In the genomic region with DNA sequence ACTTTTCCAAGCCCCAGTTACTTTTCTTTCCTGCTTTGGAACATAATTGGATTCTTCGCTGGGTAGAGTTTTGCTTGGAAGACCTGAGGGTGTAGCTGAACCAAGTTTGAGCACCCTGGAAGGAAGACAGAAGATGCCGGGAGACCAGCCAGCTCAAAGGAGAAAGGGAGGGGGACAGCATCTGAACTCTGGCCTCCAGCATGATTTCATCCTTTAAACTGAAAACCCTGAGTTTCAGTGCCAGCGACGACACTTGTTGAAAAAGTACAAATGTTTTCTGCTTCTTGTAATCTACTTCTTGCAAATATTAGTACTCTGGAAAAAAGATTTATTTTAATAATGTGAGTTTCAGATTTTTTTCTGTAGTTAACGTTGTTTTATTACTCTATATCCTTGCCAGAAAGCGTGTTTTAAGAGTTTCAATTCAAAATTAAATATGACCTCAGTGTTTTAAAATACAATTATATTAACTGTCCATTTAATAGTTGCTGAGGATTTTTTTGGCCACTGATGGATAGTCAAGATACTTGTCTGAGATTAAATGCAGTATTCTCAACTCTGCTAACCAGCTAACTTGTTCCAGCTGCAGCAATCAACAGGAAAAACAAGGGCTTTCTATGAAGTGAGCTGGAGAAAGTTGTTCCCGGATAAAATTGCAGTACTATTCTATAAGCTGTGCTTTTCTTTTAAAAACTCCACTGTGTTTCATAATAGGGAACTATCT, we compare ENCODE assay signal across 20 cellular contexts.
DNase-seq lines count a peak whose midpoint lies in the region; ATAC-seq and TF ChIP-seq lines count a peak whose summit lies in the region.
"Had no signal": no experiment of that assay in that cellular context is flagged by ENCODE, and none has a peak within 500 bp of the region (broad histone marks: within the 10 kb centered on the region; RNA-seq: fewer than 3 reads in every experiment).

No MANE protein-coding gene starts in this region.

- intact Hi-C loops in sciatic nerve (cut with DNase I): no loop called here

- no peak overlapping the region for H3K4me3 ChIP-seq in fibroblast of mammary gland (ENCODE audit: control insufficient read depth, low read depth, low read length)
- H3K4me3 ChIP-seq: Peyer's patch, upper lobe of right lung had no signal

- no peaks in the 10 kb centered on the region for H3K27me3 ChIP-seq in foreskin keratinocyte
- H3K27me3 ChIP-seq: Peyer's patch, upper lobe of right lung had no signal

- no peak overlapping the region for H3K27ac ChIP-seq in foreskin keratinocyte
- H3K27ac ChIP-seq: Peyer's patch, upper lobe of right lung had no signal

- peak; percentile 84 for ATAC-seq in sciatic nerve
- ATAC-seq in foreskin keratinocyte: no peak
- ATAC-seq in HG02798 (IDR thresholded peaks at IDR 0.05; ENCODE audit: poor library complexity, unreplicated experiment): no peak
- ATAC-seq: activated CD4-positive, alpha-beta T cell treated with anti-CD3 and anti-CD28 coated beads for 36 hours; stimulated activated memory B cell treated with anti-CD40 and anti-IgM and Interleukin-4, amounts not matched to agents 10 μg/mL and 1 μg/mL and 100 μg/mL, for 72 hours; upper lobe of right lung had no signal

- DNase-seq in GM03348 (ENCODE audit: low spot score) (peak; percentile 44), fibroblast of mammary gland (ENCODE audit: low read depth) (peak; percentile 5), left kidney (ENCODE audit: low read depth, low spot score) (peak; percentile 60), sciatic nerve (ENCODE audit: low spot score) (peak; percentile 75), foreskin keratinocyte (no peak), DMS53 (lab: John Stamatoyannopoulos, UW) (no peak), T-helper 2 cell (no peak)
- DNase-seq: ACHN; activated CD4-positive, alpha-beta T cell treated with anti-CD3 and anti-CD28 coated beads for 36 hours; activated CD8-positive, alpha-beta memory T cell treated with anti-CD3 and anti-CD28 coated beads, Interleukin-2, amount 50 U/mL, for 4 hours; activated naive CD4-positive, alpha-beta T cell treated with Interleukin-2 at 50 U/mL for 16 hours; CD4-positive, alpha-beta T cell; DND-41; KG1; NCI-H1417 treated with DMSO at 0.1 percent for 48 hours; stimulated activated CD4-positive, alpha-beta T cell treated with anti-CD3 and anti-CD28 coated beads, Interleukin-12 subunit alpha, Interleukin-12 subunit beta, amount 100 ng/mL, for 4 hours; upper lobe of right lung had no signal

- TF ChIP-seq CTCF in fibroblast of mammary gland (conservative IDR thresholded peaks at IDR 0.05; ENCODE audit: control insufficient read depth, insufficient read depth, low read depth, low read length): no peak
- TF ChIP-seq CTCF in foreskin keratinocyte (conservative IDR thresholded peaks at IDR 0.05): no peak

- no peaks in the 10 kb centered on the region for H3K4me1 ChIP-seq in foreskin keratinocyte
- H3K4me1 ChIP-seq: Peyer's patch, upper lobe of right lung had no signal

Comparison
In these comparisons a context has a peak if more than half of its experiments do, and no peak if none do; other contexts are left out.
1. DNase-seq: peak in GM03348 (single experiment), fibroblast of mammary gland (single experiment), left kidney (single experiment) and sciatic nerve (single experiment); none in foreskin keratinocyte (0 of 2), DMS53 (single experiment) and T-helper 2 cell (0 of 5).